In the genomic region with DNA sequence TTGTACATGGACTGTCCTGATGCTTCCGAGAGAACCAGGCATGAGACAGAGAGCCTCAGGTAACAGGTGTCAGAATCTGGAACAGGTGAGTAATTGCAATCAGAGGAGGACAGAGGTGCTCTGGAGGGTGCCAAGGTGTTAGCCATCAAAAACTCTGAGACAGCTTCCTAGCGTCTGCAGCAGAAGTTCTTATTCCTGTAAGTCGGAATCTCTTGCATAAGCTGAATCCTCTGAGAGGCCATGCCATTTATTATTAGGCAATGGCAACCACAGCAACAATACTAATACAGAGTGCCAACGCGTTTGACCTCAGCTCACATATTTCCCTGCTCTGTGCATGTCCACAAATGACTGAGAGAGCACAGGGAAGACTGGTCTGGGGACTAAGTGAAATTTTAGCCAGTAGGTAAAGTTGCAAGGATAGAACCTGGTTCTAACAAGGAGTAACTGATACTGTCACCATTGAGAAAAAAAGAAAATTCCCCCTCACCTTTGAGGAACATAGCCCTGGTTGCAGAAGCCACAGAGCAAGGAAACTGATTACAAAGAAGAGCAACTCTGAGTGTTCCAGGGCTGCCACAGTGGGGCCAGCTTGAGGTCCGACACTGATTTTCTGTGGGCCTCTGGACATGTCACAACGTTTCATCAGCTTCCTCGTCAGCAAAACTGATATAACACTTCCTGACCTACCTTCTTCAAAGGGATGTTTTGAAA, we compare ENCODE assay signal across 1 cellular context.
A peak's percentile ranks its signal among the peaks of the same experiment; 100 is the strongest.
TF ChIP-seq lines count a peak whose summit lies in the region.

No MANE protein-coding gene starts in this region.

TF ChIP-seq in HepG2, 621 proteins besides CTCF, POLR2A, EP300 and RAD21 (continued from another document and continues in another):
- TF ChIP-seq, protein P1, sequence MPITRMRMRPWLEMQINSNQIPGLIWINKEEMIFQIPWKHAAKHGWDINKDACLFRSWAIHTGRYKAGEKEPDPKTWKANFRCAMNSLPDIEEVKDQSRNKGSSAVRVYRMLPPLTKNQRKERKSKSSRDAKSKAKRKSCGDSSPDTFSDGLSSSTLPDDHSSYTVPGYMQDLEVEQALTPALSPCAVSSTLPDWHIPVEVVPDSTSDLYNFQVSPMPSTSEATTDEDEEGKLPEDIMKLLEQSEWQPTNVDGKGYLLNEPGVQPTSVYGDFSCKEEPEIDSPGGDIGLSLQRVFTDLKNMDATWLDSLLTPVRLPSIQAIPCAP (CRISPR knock-in tag; IDR thresholded peaks at IDR 0.05; ENCODE audit: low read depth): no peak
- TF ChIP-seq ZSCAN22 (CRISPR knock-in tag; IDR thresholded peaks at IDR 0.05) (no peak), RBAK (CRISPR knock-in tag; IDR thresholded peaks at IDR 0.05) (no peak), SIX4 (CRISPR knock-in tag; IDR thresholded peaks at IDR 0.05) (no peak), U2AF2 (IDR thresholded peaks at IDR 0.05; ENCODE audit: low read depth, low read length) (no peak), TEAD3 (CRISPR knock-in tag; optimal IDR thresholded peaks at IDR 0.05; ENCODE audit: borderline replicate concordance) (peak; percentile 24), RFXAP (CRISPR knock-in tag; IDR thresholded peaks at IDR 0.05; ENCODE audit: borderline replicate concordance) (no peak), ZNF292 (CRISPR knock-in tag; IDR thresholded peaks at IDR 0.05; ENCODE audit: borderline replicate concordance, low read depth) (peak; percentile 81; the same call in 1 of the 2 replicates), ZNF17 (CRISPR knock-in tag; IDR thresholded peaks at IDR 0.05) (no peak), ZNF782 (CRISPR knock-in tag; IDR thresholded peaks at IDR 0.05; ENCODE audit: borderline replicate concordance) (no peak), HIVEP1 (CRISPR knock-in tag; IDR thresholded peaks at IDR 0.05) (no peak; the same call in 1 of the 2 replicates), STAT5B (CRISPR knock-in tag; IDR thresholded peaks at IDR 0.05) (no peak), ZNF296 (CRISPR knock-in tag; conservative IDR thresholded peaks at IDR 0.05) (no peak), ZNF20 (CRISPR knock-in tag; IDR thresholded peaks at IDR 0.05) (no peak), ZNF562 (CRISPR knock-in tag; IDR thresholded peaks at IDR 0.05; ENCODE audit: borderline replicate concordance) (no peak), NONO (IDR thresholded peaks at IDR 0.05) (no peak), NONO (CRISPR knock-in tag; conservative IDR thresholded peaks at IDR 0.05) (no peak), MED1 (CRISPR knock-in tag; IDR thresholded peaks at IDR 0.05) (peak; percentile 96), ISL2 (CRISPR knock-in tag; IDR thresholded peaks at IDR 0.05) (peak; percentile 74; the same call in 1 of the 2 replicates), CBX2 (IDR thresholded peaks at IDR 0.05; ENCODE audit: low read depth, low read length) (no peak), CBX2 (CRISPR knock-in tag; IDR thresholded peaks at IDR 0.05; ENCODE audit: low read depth) (no peak), KMT2A (CRISPR knock-in tag; IDR thresholded peaks at IDR 0.05) (peak; percentile 78), ZSCAN12 (CRISPR knock-in tag; IDR thresholded peaks at IDR 0.05) (no peak), ZNF709 (CRISPR knock-in tag; IDR thresholded peaks at IDR 0.05) (no peak), ZNF235 (CRISPR knock-in tag; IDR thresholded peaks at IDR 0.05; ENCODE audit: borderline replicate concordance) (no peak), ZNF615 (CRISPR knock-in tag; IDR thresholded peaks at IDR 0.05; ENCODE audit: borderline replicate concordance) (no peak), RXRB (CRISPR knock-in tag; IDR thresholded peaks at IDR 0.05; ENCODE audit: borderline replicate concordance) (no peak), ZNF33A (CRISPR knock-in tag; IDR thresholded peaks at IDR 0.05; ENCODE audit: borderline replicate concordance) (no peak), FOXM1 (CRISPR knock-in tag; IDR thresholded peaks at IDR 0.05) (no peak), ZNF367 (CRISPR knock-in tag; IDR thresholded peaks at IDR 0.05; ENCODE audit: borderline replicate concordance) (no peak)
- TF ChIP-seq, protein P2, sequence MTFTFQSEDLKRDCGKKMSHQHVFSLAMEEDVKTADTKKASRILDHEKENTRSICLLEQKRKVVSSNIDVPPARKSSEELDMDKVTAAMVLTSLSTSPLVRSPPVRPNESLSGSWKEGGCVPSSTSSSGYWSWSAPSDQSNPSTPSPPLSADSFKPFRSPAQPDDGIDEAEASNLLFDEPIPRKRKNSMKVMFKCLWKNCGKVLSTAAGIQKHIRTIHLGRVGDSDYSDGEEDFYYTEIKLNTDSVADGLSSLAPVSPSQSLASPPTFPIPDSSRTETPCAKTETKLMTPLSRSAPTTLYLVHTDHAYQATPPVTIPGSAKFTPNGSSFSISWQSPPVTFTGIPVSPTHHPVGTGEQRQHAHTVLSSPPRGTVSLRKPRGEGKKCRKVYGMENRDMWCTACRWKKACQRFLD (CRISPR knock-in tag; IDR thresholded peaks at IDR 0.05; ENCODE audit: borderline replicate concordance): no peak
- TF ChIP-seq, protein P3, sequence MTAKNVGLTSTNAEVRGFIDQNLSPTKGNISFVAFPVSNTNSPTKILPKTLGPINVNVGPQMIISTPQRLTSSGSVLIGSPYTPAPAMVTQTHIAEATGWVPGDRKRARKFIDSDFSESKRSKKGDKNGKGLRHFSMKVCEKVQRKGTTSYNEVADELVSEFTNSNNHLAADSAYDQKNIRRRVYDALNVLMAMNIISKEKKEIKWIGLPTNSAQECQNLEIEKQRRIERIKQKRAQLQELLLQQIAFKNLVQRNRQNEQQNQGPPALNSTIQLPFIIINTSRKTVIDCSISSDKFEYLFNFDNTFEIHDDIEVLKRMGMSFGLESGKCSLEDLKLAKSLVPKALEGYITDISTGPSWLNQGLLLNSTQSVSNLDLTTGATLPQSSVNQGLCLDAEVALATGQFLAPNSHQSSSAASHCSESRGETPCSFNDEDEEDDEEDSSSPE (CRISPR knock-in tag; IDR thresholded peaks at IDR 0.05): no peak
- TF ChIP-seq, protein P4, sequence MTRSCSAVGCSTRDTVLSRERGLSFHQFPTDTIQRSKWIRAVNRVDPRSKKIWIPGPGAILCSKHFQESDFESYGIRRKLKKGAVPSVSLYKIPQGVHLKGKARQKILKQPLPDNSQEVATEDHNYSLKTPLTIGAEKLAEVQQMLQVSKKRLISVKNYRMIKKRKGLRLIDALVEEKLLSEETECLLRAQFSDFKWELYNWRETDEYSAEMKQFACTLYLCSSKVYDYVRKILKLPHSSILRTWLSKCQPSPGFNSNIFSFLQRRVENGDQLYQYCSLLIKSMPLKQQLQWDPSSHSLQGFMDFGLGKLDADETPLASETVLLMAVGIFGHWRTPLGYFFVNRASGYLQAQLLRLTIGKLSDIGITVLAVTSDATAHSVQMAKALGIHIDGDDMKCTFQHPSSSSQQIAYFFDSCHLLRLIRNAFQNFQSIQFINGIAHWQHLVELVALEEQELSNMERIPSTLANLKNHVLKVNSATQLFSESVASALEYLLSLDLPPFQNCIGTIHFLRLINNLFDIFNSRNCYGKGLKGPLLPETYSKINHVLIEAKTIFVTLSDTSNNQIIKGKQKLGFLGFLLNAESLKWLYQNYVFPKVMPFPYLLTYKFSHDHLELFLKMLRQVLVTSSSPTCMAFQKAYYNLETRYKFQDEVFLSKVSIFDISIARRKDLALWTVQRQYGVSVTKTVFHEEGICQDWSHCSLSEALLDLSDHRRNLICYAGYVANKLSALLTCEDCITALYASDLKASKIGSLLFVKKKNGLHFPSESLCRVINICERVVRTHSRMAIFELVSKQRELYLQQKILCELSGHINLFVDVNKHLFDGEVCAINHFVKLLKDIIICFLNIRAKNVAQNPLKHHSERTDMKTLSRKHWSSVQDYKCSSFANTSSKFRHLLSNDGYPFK (CRISPR knock-in tag; IDR thresholded peaks at IDR 0.05; ENCODE audit: borderline replicate concordance): no peak
- TF ChIP-seq, protein P5, sequence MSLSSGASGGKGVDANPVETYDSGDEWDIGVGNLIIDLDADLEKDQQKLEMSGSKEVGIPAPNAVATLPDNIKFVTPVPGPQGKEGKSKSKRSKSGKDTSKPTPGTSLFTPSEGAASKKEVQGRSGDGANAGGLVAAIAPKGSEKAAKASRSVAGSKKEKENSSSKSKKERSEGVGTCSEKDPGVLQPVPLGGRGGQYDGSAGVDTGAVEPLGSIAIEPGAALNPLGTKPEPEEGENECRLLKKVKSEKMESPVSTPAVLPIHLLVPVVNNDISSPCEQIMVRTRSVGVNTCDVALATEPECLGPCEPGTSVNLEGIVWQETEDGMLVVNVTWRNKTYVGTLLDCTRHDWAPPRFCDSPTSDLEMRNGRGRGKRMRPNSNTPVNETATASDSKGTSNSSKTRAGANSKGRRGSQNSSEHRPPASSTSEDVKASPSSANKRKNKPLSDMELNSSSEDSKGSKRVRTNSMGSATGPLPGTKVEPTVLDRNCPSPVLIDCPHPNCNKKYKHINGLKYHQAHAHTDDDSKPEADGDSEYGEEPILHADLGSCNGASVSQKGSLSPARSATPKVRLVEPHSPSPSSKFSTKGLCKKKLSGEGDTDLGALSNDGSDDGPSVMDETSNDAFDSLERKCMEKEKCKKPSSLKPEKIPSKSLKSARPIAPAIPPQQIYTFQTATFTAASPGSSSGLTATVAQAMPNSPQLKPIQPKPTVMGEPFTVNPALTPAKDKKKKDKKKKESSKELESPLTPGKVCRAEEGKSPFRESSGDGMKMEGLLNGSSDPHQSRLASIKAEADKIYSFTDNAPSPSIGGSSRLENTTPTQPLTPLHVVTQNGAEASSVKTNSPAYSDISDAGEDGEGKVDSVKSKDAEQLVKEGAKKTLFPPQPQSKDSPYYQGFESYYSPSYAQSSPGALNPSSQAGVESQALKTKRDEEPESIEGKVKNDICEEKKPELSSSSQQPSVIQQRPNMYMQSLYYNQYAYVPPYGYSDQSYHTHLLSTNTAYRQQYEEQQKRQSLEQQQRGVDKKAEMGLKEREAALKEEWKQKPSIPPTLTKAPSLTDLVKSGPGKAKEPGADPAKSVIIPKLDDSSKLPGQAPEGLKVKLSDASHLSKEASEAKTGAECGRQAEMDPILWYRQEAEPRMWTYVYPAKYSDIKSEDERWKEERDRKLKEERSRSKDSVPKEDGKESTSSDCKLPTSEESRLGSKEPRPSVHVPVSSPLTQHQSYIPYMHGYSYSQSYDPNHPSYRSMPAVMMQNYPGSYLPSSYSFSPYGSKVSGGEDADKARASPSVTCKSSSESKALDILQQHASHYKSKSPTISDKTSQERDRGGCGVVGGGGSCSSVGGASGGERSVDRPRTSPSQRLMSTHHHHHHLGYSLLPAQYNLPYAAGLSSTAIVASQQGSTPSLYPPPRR (CRISPR knock-in tag; IDR thresholded peaks at IDR 0.05; ENCODE audit: borderline replicate concordance): peak; percentile 58; the same call in 1 of the 2 replicates
- TF ChIP-seq, protein P6, sequence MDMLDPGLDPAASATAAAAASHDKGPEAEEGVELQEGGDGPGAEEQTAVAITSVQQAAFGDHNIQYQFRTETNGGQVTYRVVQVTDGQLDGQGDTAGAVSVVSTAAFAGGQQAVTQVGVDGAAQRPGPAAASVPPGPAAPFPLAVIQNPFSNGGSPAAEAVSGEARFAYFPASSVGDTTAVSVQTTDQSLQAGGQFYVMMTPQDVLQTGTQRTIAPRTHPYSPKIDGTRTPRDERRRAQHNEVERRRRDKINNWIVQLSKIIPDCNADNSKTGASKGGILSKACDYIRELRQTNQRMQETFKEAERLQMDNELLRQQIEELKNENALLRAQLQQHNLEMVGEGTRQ (IDR thresholded peaks at IDR 0.05; ENCODE audit: low read depth, low read length): no peak
- TF ChIP-seq, protein P6 (CRISPR knock-in tag; IDR thresholded peaks at IDR 0.05; ENCODE audit: borderline replicate concordance): no peak
- TF ChIP-seq, protein P7, sequence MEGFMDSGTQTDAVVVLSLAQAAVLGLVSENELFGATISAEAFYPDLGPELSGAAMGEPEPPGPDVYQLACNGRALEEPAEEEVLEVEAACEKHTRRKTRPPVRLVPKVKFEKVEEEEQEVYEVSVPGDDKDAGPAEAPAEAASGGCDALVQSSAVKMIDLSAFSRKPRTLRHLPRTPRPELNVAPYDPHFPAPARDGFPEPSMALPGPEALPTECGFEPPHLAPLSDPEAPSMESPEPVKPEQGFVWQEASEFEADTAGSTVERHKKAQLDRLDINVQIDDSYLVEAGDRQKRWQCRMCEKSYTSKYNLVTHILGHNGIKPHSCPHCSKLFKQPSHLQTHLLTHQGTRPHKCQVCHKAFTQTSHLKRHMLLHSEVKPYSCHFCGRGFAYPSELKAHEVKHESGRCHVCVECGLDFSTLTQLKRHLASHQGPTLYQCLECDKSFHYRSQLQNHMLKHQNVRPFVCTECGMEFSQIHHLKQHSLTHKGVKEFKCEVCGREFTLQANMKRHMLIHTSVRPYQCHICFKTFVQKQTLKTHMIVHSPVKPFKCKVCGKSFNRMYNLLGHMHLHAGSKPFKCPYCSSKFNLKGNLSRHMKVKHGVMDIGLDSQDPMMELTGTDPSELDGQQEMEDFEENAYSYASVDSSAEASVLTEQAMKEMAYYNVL (CRISPR knock-in tag; IDR thresholded peaks at IDR 0.05; ENCODE audit: borderline replicate concordance): 0 out of 2 replicates have a peak, but pooled peaks have one; percentile 12
- TF ChIP-seq, protein P8, sequence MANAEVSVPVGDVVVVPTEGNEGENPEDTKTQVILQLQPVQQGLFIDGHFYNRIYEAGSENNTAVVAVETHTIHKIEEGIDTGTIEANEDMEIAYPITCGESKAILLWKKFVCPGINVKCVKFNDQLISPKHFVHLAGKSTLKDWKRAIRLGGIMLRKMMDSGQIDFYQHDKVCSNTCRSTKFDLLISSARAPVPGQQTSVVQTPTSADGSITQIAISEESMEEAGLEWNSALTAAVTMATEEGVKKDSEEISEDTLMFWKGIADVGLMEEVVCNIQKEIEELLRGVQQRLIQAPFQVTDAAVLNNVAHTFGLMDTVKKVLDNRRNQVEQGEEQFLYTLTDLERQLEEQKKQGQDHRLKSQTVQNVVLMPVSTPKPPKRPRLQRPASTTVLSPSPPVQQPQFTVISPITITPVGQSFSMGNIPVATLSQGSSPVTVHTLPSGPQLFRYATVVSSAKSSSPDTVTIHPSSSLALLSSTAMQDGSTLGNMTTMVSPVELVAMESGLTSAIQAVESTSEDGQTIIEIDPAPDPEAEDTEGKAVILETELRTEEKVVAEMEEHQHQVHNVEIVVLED (CRISPR knock-in tag; IDR thresholded peaks at IDR 0.05; ENCODE audit: borderline replicate concordance): no peak; the same call in 1 of the 2 replicates
- TF ChIP-seq, protein P9, sequence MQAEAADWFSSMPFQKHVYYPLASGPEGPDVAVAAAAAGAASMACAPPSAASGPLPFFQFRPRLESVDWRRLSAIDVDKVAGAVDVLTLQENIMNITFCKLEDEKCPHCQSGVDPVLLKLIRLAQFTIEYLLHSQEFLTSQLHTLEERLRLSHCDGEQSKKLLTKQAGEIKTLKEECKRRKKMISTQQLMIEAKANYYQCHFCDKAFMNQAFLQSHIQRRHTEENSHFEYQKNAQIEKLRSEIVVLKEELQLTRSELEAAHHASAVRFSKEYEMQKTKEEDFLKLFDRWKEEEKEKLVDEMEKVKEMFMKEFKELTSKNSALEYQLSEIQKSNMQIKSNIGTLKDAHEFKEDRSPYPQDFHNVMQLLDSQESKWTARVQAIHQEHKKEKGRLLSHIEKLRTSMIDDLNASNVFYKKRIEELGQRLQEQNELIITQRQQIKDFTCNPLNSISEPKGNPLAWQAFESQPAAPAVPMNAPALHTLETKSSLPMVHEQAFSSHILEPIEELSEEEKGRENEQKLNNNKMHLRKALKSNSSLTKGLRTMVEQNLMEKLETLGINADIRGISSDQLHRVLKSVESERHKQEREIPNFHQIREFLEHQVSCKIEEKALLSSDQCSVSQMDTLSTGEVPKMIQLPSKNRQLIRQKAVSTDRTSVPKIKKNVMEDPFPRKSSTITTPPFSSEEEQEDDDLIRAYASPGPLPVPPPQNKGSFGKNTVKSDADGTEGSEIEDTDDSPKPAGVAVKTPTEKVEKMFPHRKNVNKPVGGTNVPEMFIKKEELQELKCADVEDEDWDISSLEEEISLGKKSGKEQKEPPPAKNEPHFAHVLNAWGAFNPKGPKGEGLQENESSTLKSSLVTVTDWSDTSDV (CRISPR knock-in tag; IDR thresholded peaks at IDR 0.05): no peak
